Comparison of ENCODE assay signal across 21 cellular contexts in the genomic region with DNA sequence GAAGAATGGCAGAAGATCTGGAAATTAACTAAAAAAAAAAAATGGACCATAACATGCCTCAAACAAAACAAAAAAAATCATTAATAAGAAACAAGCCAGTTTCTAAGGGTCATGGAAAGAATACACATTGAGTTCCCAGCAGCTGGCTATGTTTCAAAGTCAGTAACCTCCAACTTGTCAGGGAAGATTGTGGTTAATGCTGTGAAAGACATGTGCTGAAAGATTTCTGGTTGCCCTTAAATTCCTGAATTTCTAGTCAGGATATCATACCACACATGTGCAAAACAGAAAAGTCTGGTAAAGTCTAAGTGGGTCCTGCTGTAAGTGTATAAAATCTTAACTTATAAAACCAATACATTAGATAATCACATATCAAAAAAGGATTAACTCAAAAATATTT. TPM values are rescaled to one million over a fixed set of nuclear protein-coding genes. Genes with fewer than 3 reads are reported as not detected.
DNase-seq lines count a peak whose midpoint lies in the region; TF ChIP-seq lines count a peak whose summit lies in the region.
"Had no signal": no experiment of that assay in that cellular context is flagged by ENCODE, and none has a peak within 500 bp of the region (broad histone marks: within the 10 kb centered on the region; RNA-seq: fewer than 3 reads in every experiment).

No MANE protein-coding gene starts in this region.

- H3K4me1 ChIP-seq in tibial nerve, result peaks cover 0 to 25% (median 5%) of the 10 kb centered on the region in 4 donors

- no peak overlapping the region for H3K4me3 Mint-ChIP-seq in osteocyte (ENCODE audit: unreplicated experiment)
- H3K4me3 Mint-ChIP-seq: endodermal cell; nephron; T-helper 1 cell treated with Interleukin-12 subunit alpha and Interleukin-12 subunit beta and Interleukin-4 antibody, amounts not matched to agents 30 μg/mL and 1 μg/mL, for 36 hours had no signal

- DNase-seq in ELR (ENCODE audit: low read depth) (peak; percentile 13), NCI-H69 (lab: John Stamatoyannopoulos, UW) (peak; percentile 38), epithelial cell of esophagus (ENCODE audit: low read depth) (peak; percentile 15), osteocyte (ENCODE audit: extremely low spot score, unreplicated experiment) (no peak), NCI-H1694 treated with DMSO at 0.1 percent for 48 hours (lab: John Stamatoyannopoulos, UW) (no peak), tibial nerve (ENCODE audit: low spot score in 2 of 2) (no peak), kidney tubule cell (ENCODE audit: low spot score) (no peak)
- DNase-seq: activated naive CD4-positive, alpha-beta T cell; anterior cingulate cortex; endodermal cell; NCI-H526; SIG-M5; sigmoid colon; stimulated activated CD4-positive, alpha-beta T cell treated with anti-CD3 and anti-CD28 coated beads, Interleukin-2, amount 100 ng/mL, for 24 hours; stimulated activated naive CD8-positive, alpha-beta T cell treated with anti-CD3 and anti-CD28 coated beads, Interleukin-15, Interleukin-2, amounts not matched to agents 100 U/mL and 50 U/mL, for 24 hours; transverse colon had no signal

- H3K36me3 ChIP-seq in tibial nerve, result no peaks in the 10 kb centered on the region
- H3K36me3 ChIP-seq: gastroesophageal sphincter, sigmoid colon, transverse colon had no signal

- TF ChIP-seq CTCF in epithelial cell of esophagus (IDR thresholded peaks at IDR 0.05; ENCODE audit: insufficient read depth, low read depth, low read length, missing control alignments) (no peak), osteocyte (IDR thresholded peaks at IDR 0.05) (no peak), tibial nerve (IDR thresholded peaks at IDR 0.05) (no peak)

- TF ChIP-seq EP300 in tibial nerve (IDR thresholded peaks at IDR 0.05), result no peak

- H3K27me3 ChIP-seq in tibial nerve, result no peaks in the 10 kb centered on the region

- H3K9me3 ChIP-seq in tibial nerve, result no peaks in the 10 kb centered on the region
- H3K9me3 ChIP-seq: gastroesophageal sphincter, sigmoid colon, transverse colon had no signal

- H3K27ac Mint-ChIP-seq in osteocyte (ENCODE audit: unreplicated experiment), result peak overlapping the region; percentile 76
- H3K27ac Mint-ChIP-seq: endodermal cell; nephron; T-helper 1 cell treated with Interleukin-12 subunit alpha and Interleukin-12 subunit beta and Interleukin-4 antibody, amounts not matched to agents 30 μg/mL and 1 μg/mL, for 36 hours had no signal

- H3K36me3 Mint-ChIP-seq in osteocyte (ENCODE audit: unreplicated experiment), result no peaks in the 10 kb centered on the region

- H3K27ac ChIP-seq in tibial nerve, result peak overlapping the region in 1 of 4 donors; percentile 51
- H3K27ac ChIP-seq: gastroesophageal sphincter, sigmoid colon, transverse colon, VCaP had no signal

- TF ChIP-seq POLR2A in tibial nerve (IDR thresholded peaks at IDR 0.05), result no peak

- peaks cover 31% of the 10 kb centered on the region for H3K27me3 Mint-ChIP-seq in osteocyte (ENCODE audit: unreplicated experiment)

- no peaks in the 10 kb centered on the region for H3K9me3 Mint-ChIP-seq in osteocyte (ENCODE audit: unreplicated experiment)
- H3K9me3 Mint-ChIP-seq: endodermal cell; nephron; T-helper 1 cell treated with Interleukin-12 subunit alpha and Interleukin-12 subunit beta and Interleukin-4 antibody, amounts not matched to agents 30 μg/mL and 1 μg/mL, for 36 hours had no signal

- H3K4me3 ChIP-seq in epithelial cell of esophagus (ENCODE audit: low read length) (no peak overlapping the region), tibial nerve (no peak overlapping the region)
- H3K4me3 ChIP-seq: gastroesophageal sphincter, GM12878, sigmoid colon, transverse colon had no signal

- H3K4me1 Mint-ChIP-seq in osteocyte (ENCODE audit: unreplicated experiment), result peaks cover 28% of the 10 kb centered on the region

RNA-seq across cellular contexts. Expression of gene MGST3, which starts 35.5 kb away (rescaled TPM):
- 130 and 139 TPM in 2 replicates for total RNA-seq in osteocyte
- total RNA-seq in tibial nerve, result 100 to 1,000 TPM; 106 to 175 (median 157) TPM

RNA-seq across cellular contexts. Expression of gene LRRC52, which starts 51.8 kb away (rescaled TPM):
- not detected in 2 replicates for total RNA-seq in osteocyte
- total RNA-seq in tibial nerve, result not detected
- total RNA-seq: endodermal cell, gastroesophageal sphincter, GM12878, sigmoid colon, transverse colon had no signal

Comparison
In these comparisons a context has a peak if more than half of its experiments do, and no peak if none do; other contexts are left out.
1. DNase-seq: peak in ELR (single experiment), NCI-H69 (single experiment) and epithelial cell of esophagus (single experiment); none in osteocyte (single experiment), NCI-H1694 treated with DMSO at 0.1 percent for 48 hours (single experiment), tibial nerve (0 of 2) and kidney tubule cell (single experiment).